ENCODE assay signal across 9 cellular contexts in the genomic region with DNA sequence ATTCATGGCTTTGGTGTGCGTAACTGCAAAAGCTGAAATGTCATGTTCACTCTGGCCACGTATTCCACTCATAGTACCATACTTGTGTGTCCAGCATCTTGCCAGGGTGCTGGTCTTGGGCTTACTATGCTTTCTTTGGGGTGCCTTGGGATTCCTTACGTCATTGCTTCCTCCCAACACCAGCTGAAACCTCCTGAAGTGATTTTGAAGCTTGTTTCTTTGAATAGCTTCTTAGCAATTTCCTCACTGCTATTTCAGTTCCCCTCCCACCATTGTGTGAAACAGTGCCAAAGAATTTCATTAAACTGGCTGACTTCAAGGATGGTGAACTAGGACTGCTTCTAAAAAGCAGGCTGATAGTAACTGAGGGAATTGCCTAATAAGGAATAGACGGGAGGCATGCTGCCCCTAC. TPM values are rescaled to one million over a fixed set of nuclear protein-coding genes. Genes with fewer than 3 reads are reported as not detected.
A peak's percentile ranks its signal among the peaks of the same experiment; 100 is the strongest.
DNase-seq lines count a peak whose midpoint lies in the region; ATAC-seq and TF ChIP-seq lines count a peak whose summit lies in the region.
"Had no signal": no experiment of that assay in that cellular context is flagged by ENCODE, and none has a peak within 500 bp of the region (broad histone marks: within the 10 kb centered on the region; RNA-seq: fewer than 3 reads in every experiment).

No MANE protein-coding gene starts in this region.

- peak overlapping the region; percentile 24 for H3K27ac Mint-ChIP-seq in activated naive CD8-positive, alpha-beta T cell treated with anti-CD3 and anti-CD28 coated beads, Interleukin-2, amount 10 ng/mL, durations not matched to agents 7 days and 5 days
- no peak overlapping the region for H3K27ac Mint-ChIP-seq in activated naive CD8-positive, alpha-beta T cell treated with anti-CD3 and anti-CD28 coated beads for 36 hours

- peaks cover 3% of the 10 kb centered on the region for H3K9me3 Mint-ChIP-seq in activated naive CD8-positive, alpha-beta T cell treated with anti-CD3 and anti-CD28 coated beads, Interleukin-2, amount 10 ng/mL, durations not matched to agents 7 days and 5 days
- H3K9me3 Mint-ChIP-seq in activated naive CD8-positive, alpha-beta T cell treated with anti-CD3 and anti-CD28 coated beads for 36 hours = no peaks in the 10 kb centered on the region

- no peaks in the 10 kb centered on the region for H3K36me3 ChIP-seq in duodenal mucosa (ENCODE audit: control insufficient read depth in 1 of 2, insufficient read depth in 2 of 2, low read length in 2 of 2)
- H3K36me3 ChIP-seq in upper lobe of left lung = no peaks in the 10 kb centered on the region

- no peak overlapping the region for H3K4me3 ChIP-seq in duodenal mucosa (ENCODE audit: low read depth in 1 of 2, low read length in 2 of 2)
- no peak overlapping the region for H3K4me3 ChIP-seq in upper lobe of left lung

- no peak for TF ChIP-seq EP300 in upper lobe of left lung (IDR thresholded peaks at IDR 0.05)

- H3K9me3 ChIP-seq in duodenal mucosa (ENCODE audit: control insufficient read depth in 1 of 2, low read length in 2 of 2) = no peaks in the 10 kb centered on the region
- H3K9me3 ChIP-seq in upper lobe of left lung = no peaks in the 10 kb centered on the region

- peaks cover 6 to 9% of the 10 kb centered on the region in 2 donors for H3K4me1 ChIP-seq in duodenal mucosa (ENCODE audit: control insufficient read depth in 1 of 2, insufficient read depth in 2 of 2, low read length in 2 of 2)
- H3K4me1 ChIP-seq in upper lobe of left lung = peaks cover 16 to 26% (median 20%) of the 10 kb centered on the region in 4 donors

- H3K27me3 ChIP-seq in duodenal mucosa (ENCODE audit: control insufficient read depth in 1 of 2, insufficient read depth in 2 of 2, low read length in 2 of 2) (no peaks in the 10 kb centered on the region), upper lobe of left lung (no peaks in the 10 kb centered on the region)

- peaks cover 51% of the 10 kb centered on the region for H3K4me1 Mint-ChIP-seq in activated naive CD8-positive, alpha-beta T cell treated with anti-CD3 and anti-CD28 coated beads, Interleukin-2, amount 10 ng/mL, durations not matched to agents 7 days and 5 days
- peaks cover 11% of the 10 kb centered on the region for H3K4me1 Mint-ChIP-seq in activated naive CD8-positive, alpha-beta T cell treated with anti-CD3 and anti-CD28 coated beads for 36 hours

- intact Hi-C loops in left colon (cut with DNase I, micrococcal nuclease) = no loop called here

- TF ChIP-seq POLR2A in upper lobe of left lung (IDR thresholded peaks at IDR 0.05) = no peak

- WGBS in upper lobe of left lung, 2 donors = 37 to 58% methylated on average over 4 of the region's 4 CpGs

- ATAC-seq in activated naive CD8-positive, alpha-beta T cell treated with anti-CD3 and anti-CD28 coated beads, Interleukin-2, amount 10 ng/mL, durations not matched to agents 7 days and 5 days (ENCODE audit: low read depth) = no peak
- ATAC-seq in upper lobe of left lung (ENCODE audit: low FRiP score in 2 of 2) (peak in 1 of 2 donors; percentile 89), left colon (no peak), GM18517 (IDR thresholded peaks at IDR 0.05; ENCODE audit: unreplicated experiment) (no peak)
- ATAC-seq: Panc1 had no signal

- peak overlapping the region; percentile 1 for H3K27ac ChIP-seq in duodenal mucosa (ENCODE audit: low read depth, low read length)
- H3K27ac ChIP-seq in upper lobe of left lung = peak overlapping the region; percentile 27 to 80 (median 76)

- peaks cover 2% of the 10 kb centered on the region for H3K27me3 Mint-ChIP-seq in activated naive CD8-positive, alpha-beta T cell treated with anti-CD3 and anti-CD28 coated beads, Interleukin-2, amount 10 ng/mL, durations not matched to agents 7 days and 5 days
- peaks cover 17% of the 10 kb centered on the region for H3K27me3 Mint-ChIP-seq in activated naive CD8-positive, alpha-beta T cell treated with anti-CD3 and anti-CD28 coated beads for 36 hours

- POLR2A ChIA-PET in activated naive CD8-positive, alpha-beta T cell treated with anti-CD3 and anti-CD28 coated beads, Interleukin-2, amount 10 ng/mL, durations not matched to agents 7 days and 5 days (lab: Charles Lee) = interaction anchor here (1.0 kb wide), 1 partner anchor 35 kb away, joined by 3 read pairs; no protein-coding TSS in a partner anchor

- no peak for DNase-seq in activated naive CD8-positive, alpha-beta T cell treated with anti-CD3 and anti-CD28 coated beads, Interleukin-2, amount 10 ng/mL, durations not matched to agents 7 days and 5 days
- no peak for DNase-seq in activated naive CD8-positive, alpha-beta T cell treated with anti-CD3 and anti-CD28 coated beads for 36 hours
- DNase-seq in mucosa of gallbladder (ENCODE audit: low spot score) (peak; percentile 43), upper lobe of left lung (peak in 1 of 2 donors; percentile 37), left colon (no peak)
- no peak for DNase-seq in activated effector memory CD4-positive, alpha-beta T cell treated with anti-CD3 and anti-CD28 coated beads, Interleukin-2, amount 50 U/mL, for 16 hours

- H3K36me3 Mint-ChIP-seq in activated naive CD8-positive, alpha-beta T cell treated with anti-CD3 and anti-CD28 coated beads, Interleukin-2, amount 10 ng/mL, durations not matched to agents 7 days and 5 days = peaks cover 29% of the 10 kb centered on the region
- no peaks in the 10 kb centered on the region for H3K36me3 Mint-ChIP-seq in activated naive CD8-positive, alpha-beta T cell treated with anti-CD3 and anti-CD28 coated beads for 36 hours

- no peak overlapping the region for H3K9ac ChIP-seq in duodenal mucosa (ENCODE audit: low read depth in 1 of 2, low read length in 2 of 2)

- no peak for TF ChIP-seq CTCF in upper lobe of left lung (IDR thresholded peaks at IDR 0.05)

- H3K4me3 Mint-ChIP-seq in activated naive CD8-positive, alpha-beta T cell treated with anti-CD3 and anti-CD28 coated beads, Interleukin-2, amount 10 ng/mL, durations not matched to agents 7 days and 5 days = no peak overlapping the region
- H3K4me3 Mint-ChIP-seq in activated naive CD8-positive, alpha-beta T cell treated with anti-CD3 and anti-CD28 coated beads for 36 hours = no peak overlapping the region

RNA-seq across cellular contexts. Expression of a gene that starts 36.9 kb away (rescaled TPM):
- 10 to 100 TPM; 10.9 to 11.6 TPM for total RNA-seq in activated naive CD8-positive, alpha-beta T cell treated with anti-CD3 and anti-CD28 coated beads, Interleukin-2, amount 10 ng/mL, durations not matched to agents 7 days and 5 days
- under 1 TPM; 0.64 to 0.99 TPM for total RNA-seq in activated naive CD8-positive, alpha-beta T cell treated with anti-CD3 and anti-CD28 coated beads for 36 hours
- 68.3 TPM for total RNA-seq in mucosa of gallbladder
- 10 to 100 TPM; 18.0 to 45.4 (median 22.3) TPM for total RNA-seq in upper lobe of left lung
- total RNA-seq in left colon = 10 to 100 TPM in 1 of 2 donors, 1 to 10 TPM in 1; 5.8 to 14.4 TPM
